In genomic region chr2:202115385-202116060, GRCh38 we compare ENCODE assay signal across 16 cellular contexts. TPM values are rescaled to one million over a fixed set of nuclear protein-coding genes. Genes with fewer than 3 reads are reported as not detected.
A peak's percentile ranks its signal among the peaks of the same experiment; 100 is the strongest.
DNase-seq lines count a peak whose midpoint lies in the region; TF ChIP-seq lines count a peak whose summit lies in the region.
"Had no signal": no experiment of that assay in that cellular context is flagged by ENCODE, and none has a peak within 500 bp of the region (broad histone marks: within the 10 kb centered on the region; RNA-seq: fewer than 3 reads in every experiment).

No MANE protein-coding gene starts in this region.

- H3K27me3 ChIP-seq in PC-9 (ENCODE audit: insufficient read depth, low read depth), result no peaks in the 10 kb centered on the region
- H3K27me3 ChIP-seq in esophagus muscularis mucosa, result no peaks in the 10 kb centered on the region

- no peak for TF ChIP-seq POLR2A in esophagus muscularis mucosa (IDR thresholded peaks at IDR 0.05; ENCODE audit: low read depth)

- no peak for TF ChIP-seq EP300 in esophagus muscularis mucosa (IDR thresholded peaks at IDR 0.05)

- peak; percentile 92 for DNase-seq in EH (ENCODE audit: low read depth)
- DNase-seq in PC-9, result peak in 1 of 2 experiments; percentile 85
- peak; percentile 84 for DNase-seq in fibroblast of mammary gland (ENCODE audit: low read depth)
- peak; percentile 78 for DNase-seq in renal cortical epithelial cell (ENCODE audit: low read depth)
- DNase-seq in NCI-H1930 (lab: John Stamatoyannopoulos, UW), result no peak
- no peak for DNase-seq in esophagus muscularis mucosa (ENCODE audit: extremely low spot score)
- no peak for DNase-seq in HUDEP-2 (lab: John Stamatoyannopoulos, UW; ENCODE audit: unreplicated experiment in 76 of 76)
- DNase-seq in LoVo (ENCODE audit: low spot score), result no peak
- DNase-seq: activated CD4-positive, alpha-beta T cell treated with anti-CD3 and anti-CD28 coated beads for 36 hours; CD4-positive, alpha-beta T cell; NCI-H187 had no signal

- H3K9me2 ChIP-seq in PC-9 (ENCODE audit: insufficient read depth), result no peaks in the 10 kb centered on the region

- no peaks in the 10 kb centered on the region for H4K20me1 ChIP-seq in PC-9 (ENCODE audit: insufficient read depth)

- no peaks in the 10 kb centered on the region for H3K79me2 ChIP-seq in PC-9 (ENCODE audit: low read depth)

- POLR2A ChIA-PET in PC-9 (lab: Charles Lee; ENCODE audit: unreplicated experiment), result no interaction called here

- whole genome bisulfite sequencing in esophagus muscularis mucosa, result 64% methylated on average over 1 of the region's 1 CpG

- no TSS peak for BruUV-seq in PC-9 (replicated peaks; lab: Mats Ljungman, UMichigan)

- H3K4me1 ChIP-seq in PC-9 (replicated peaks; ENCODE audit: insufficient read depth) (peaks cover 17% of the 10 kb centered on the region), esophagus muscularis mucosa (peaks cover 0 to 20% (median 18%) of the 10 kb centered on the region in 4 donors)
- H3K4me1 ChIP-seq: foreskin keratinocyte, HAP-1 had no signal

- H3K9me3 ChIP-seq in PC-9 (ENCODE audit: insufficient read depth, low read depth) (no peaks in the 10 kb centered on the region), esophagus muscularis mucosa (no peaks in the 10 kb centered on the region)
- H3K9me3 ChIP-seq: HAP-1, neutrophil had no signal

- no peak overlapping the region; the same call in 1 of the 2 replicates for H3K27ac ChIP-seq in PC-9
- peak overlapping the region in 2 of 4 donors; percentile 4 to 14 for H3K27ac ChIP-seq in esophagus muscularis mucosa (replicated peaks in 1 of 4)
- H3K27ac ChIP-seq: foreskin keratinocyte, neutrophil had no signal

- intact Hi-C loops in PC-9 (cut with micrococcal nuclease; ENCODE audit: unreplicated experiment), result no loop called here
- intact Hi-C loops in esophagus muscularis mucosa (cut with DNase I), result no loop called here

- no peak for TF ChIP-seq CTCF in PC-9 (conservative IDR thresholded peaks at IDR 0.05)
- TF ChIP-seq CTCF in fibroblast of mammary gland (conservative IDR thresholded peaks at IDR 0.05; ENCODE audit: control insufficient read depth, insufficient read depth, low read depth, low read length), result no peak
- TF ChIP-seq CTCF in esophagus muscularis mucosa (IDR thresholded peaks at IDR 0.05), result no peak

- CTCF ChIA-PET in PC-9 (lab: Charles Lee), result interaction anchor here (0.6 kb wide), 1 partner anchor 9 kb away, joined by 3 read pairs; no protein-coding TSS in a partner anchor

- H3K36me3 ChIP-seq in PC-9 (ENCODE audit: low read depth) (no peaks in the 10 kb centered on the region), esophagus muscularis mucosa (no peaks in the 10 kb centered on the region)
- H3K36me3 ChIP-seq: HAP-1, neutrophil had no signal

- peak overlapping the region; percentile 56 for H3K4me2 ChIP-seq in PC-9

- H2AFZ ChIP-seq in PC-9, result no peak overlapping the region

- no peak overlapping the region for H3K4me3 ChIP-seq in PC-9
- no peak overlapping the region for H3K4me3 ChIP-seq in fibroblast of mammary gland (ENCODE audit: control insufficient read depth, low read depth, low read length)
- H3K4me3 ChIP-seq in esophagus muscularis mucosa, result no peak overlapping the region
- H3K4me3 ChIP-seq: HAP-1, K562 had no signal

- H3F3A ChIP-seq in PC-9 (ENCODE audit: insufficient read depth, low read depth), result peaks cover 6% of the 10 kb centered on the region; the same call in 1 of the 2 replicates

RNA-seq across cellular contexts. Expression of gene KIAA2012, which starts 42.5 kb away (rescaled TPM):
- not detected in 2 replicates for total RNA-seq in PC-9 (2021)
- not detected in 2 replicates for total RNA-seq in renal cortical epithelial cell
- under 1 TPM in 1 of 4 donors, not detected in 3; 0.45 TPM for total RNA-seq in esophagus muscularis mucosa
- total RNA-seq: activated CD4-positive, alpha-beta T cell treated with anti-CD3 and anti-CD28 coated beads for 36 hours; CD4-positive, alpha-beta T cell; foreskin keratinocyte; K562; kidney epithelial cell had no signal

Comparison
In these comparisons a context has a peak if more than half of its experiments do, and no peak if none do; other contexts are left out.
1. DNase-seq: peak in EH (single experiment), fibroblast of mammary gland (single experiment) and renal cortical epithelial cell (single experiment); none in NCI-H1930 (0 of 2), esophagus muscularis mucosa (single experiment), HUDEP-2 (0 of 76) and LoVo (single experiment).